13 cellular contexts compared by ENCODE assay signal in genomic region chr15:68552773-68553172, GRCh38. TPM values are rescaled to one million over a fixed set of nuclear protein-coding genes. Genes with fewer than 3 reads are reported as not detected.
DNase-seq lines count a peak whose midpoint lies in the region; ATAC-seq, FAIRE-seq and TF ChIP-seq lines count a peak whose summit lies in the region.
"Had no signal": no experiment of that assay in that cellular context is flagged by ENCODE, and none has a peak within 500 bp of the region (broad histone marks: within the 10 kb centered on the region; RNA-seq: fewer than 3 reads in every experiment).

No MANE protein-coding gene starts in this region.

- TF ChIP-seq RAD21 in A549 (conservative IDR thresholded peaks at IDR 0.05 in 1 of 2, IDR thresholded peaks at IDR 0.05 in 1 of 2) = no peak

- peak overlapping the region; percentile 20; the same call in 2 of the 3 replicates for H3K4me2 ChIP-seq in A549
- H3K4me2 ChIP-seq: GM23338 had no signal

- TF ChIP-seq CTCF in A549 (IDR thresholded peaks at IDR 0.05) (no peak), astrocyte of the spinal cord (IDR thresholded peaks at IDR 0.05; ENCODE audit: low read depth, low read length) (no peak), lower lobe of right lung (IDR thresholded peaks at IDR 0.05) (no peak)

- no peaks in the 10 kb centered on the region for H3K36me3 ChIP-seq in lower lobe of right lung
- H3K36me3 ChIP-seq: Peyer's patch had no signal

- POLR2A ChIA-PET in A549 (lab: Yijun Ruan, JAX) = interaction anchor here (1.0 kb wide), 1 partner anchor 275 kb away, joined by 3 read pairs; the partner anchor contains the start of gene FEM1B

- H3K4me3 ChIP-seq in A549 = no peak overlapping the region
- no peak overlapping the region for H3K4me3 ChIP-seq in astrocyte of the spinal cord (ENCODE audit: low read depth, low read length)
- H3K4me3 ChIP-seq in lower lobe of right lung = no peak overlapping the region
- H3K4me3 ChIP-seq: GM23338, Peyer's patch had no signal

- H3K27me3 ChIP-seq in layer of hippocampus (ENCODE audit: control insufficient read depth, insufficient read depth, low read length) (no peaks in the 10 kb centered on the region), lower lobe of right lung (ENCODE audit: low read depth) (peaks cover 26% of the 10 kb centered on the region)
- H3K27me3 ChIP-seq: Peyer's patch had no signal

- peak in 1 of 2 experiments; percentile 70 for DNase-seq in A549 (ENCODE audit: low read depth in 1 of 2, low spot score in 1 of 2)
- DNase-seq in ELR (ENCODE audit: low read depth) = peak; percentile 50
- DNase-seq in astrocyte of the spinal cord (ENCODE audit: low read depth, low spot score) = peak; percentile 45
- no peak for DNase-seq in lower lobe of right lung
- DNase-seq in activated T-cell treated with anti-CD3 and anti-CD28 coated beads for 4 hours = no peak
- DNase-seq in CD1c-positive myeloid dendritic cell (ENCODE audit: extremely low spot score) = no peak
- DNase-seq: amniotic stem cell; CD4-positive, CD25-positive, alpha-beta regulatory T cell had no signal

- TF ChIP-seq POLR2A in A549 (IDR thresholded peaks at IDR 0.05; ENCODE audit: low read length) = no peak

- H3K4me1 ChIP-seq in A549 = peaks cover 26% of the 10 kb centered on the region
- no peaks in the 10 kb centered on the region for H3K4me1 ChIP-seq in lower lobe of right lung
- H3K4me1 ChIP-seq: Peyer's patch had no signal

- H3K9me3 ChIP-seq in A549 (no peaks in the 10 kb centered on the region), lower lobe of right lung (no peaks in the 10 kb centered on the region)
- H3K9me3 ChIP-seq: Peyer's patch had no signal

- H3K27ac ChIP-seq in A549 (peak overlapping the region; percentile 50 to 64; a peak in 5 of 6 replicates), layer of hippocampus (ENCODE audit: low read depth, low read length) (peak overlapping the region; percentile 4), lower lobe of right lung (no peak overlapping the region)
- H3K27ac ChIP-seq: Peyer's patch had no signal

- intact Hi-C loops in lower lobe of right lung (cut with DNase I) = loop anchor here (10.0 kb wide), 1 partner anchor 322 kb away; no protein-coding TSS in a partner anchor

- in situ Hi-C loops in astrocyte of the spinal cord (cut with HindIII; ENCODE audit: low sequenced_read_pairs) = no loop called here

- FAIRE-seq in A549 (lab: Jason Lieb, UNC) = no peak

- no peak for TF ChIP-seq EP300 in A549 (IDR thresholded peaks at IDR 0.05)

- CTCF ChIA-PET in A549 (lab: Yijun Ruan, JAX) = interaction anchor here (1.0 to 26.0 kb wide), 14 partner anchors 7 to 371 kb away, joined by 3 to 452 read pairs (median 22); no protein-coding TSS in a partner anchor

- 12% methylated on average over 6 of the region's 6 CpGs for WGBS in A549 (ENCODE audit: missing lambda C conversion rate)

- ATAC-seq in A549 (peak; percentile 33 to 62; a peak in 3 of 6 replicates), lower lobe of right lung (no peak), GM18868 (IDR thresholded peaks at IDR 0.05; ENCODE audit: unreplicated experiment) (no peak)
- ATAC-seq: GM23338; stimulated activated effector memory CD8-positive, alpha-beta T cell treated with anti-CD3 and anti-CD28 coated beads, Interleukin-12 subunit alpha, Interleukin-12 subunit beta, amount 100 ng/mL, for 72 hours had no signal

TF ChIP-seq in A549, 52 proteins besides CTCF, POLR2A, EP300 and RAD21:
- TF ChIP-seq, protein P1, sequence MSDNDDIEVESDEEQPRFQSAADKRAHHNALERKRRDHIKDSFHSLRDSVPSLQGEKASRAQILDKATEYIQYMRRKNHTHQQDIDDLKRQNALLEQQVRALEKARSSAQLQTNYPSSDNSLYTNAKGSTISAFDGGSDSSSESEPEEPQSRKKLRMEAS (IDR thresholded peaks at IDR 0.05) = peak; percentile 24; the same call in 1 of the 2 replicates
- no peak for TF ChIP-seq RARB (CRISPR knock-in tag; IDR thresholded peaks at IDR 0.05)
TF ChIP-seq in A549: peak in this region for 1.

RNA-seq across cellular contexts. Expression of gene CORO2B, which starts 26.0 kb away (rescaled TPM):
- polyA plus RNA-seq in A549 (2011; rRNA removed) (2.0 and 2.4 TPM in 2 replicates), A549 (2017; fragmentation: RNase III; extraction: RNeasy Plus Mini Kit Qiagen cat#74134 plus additional on column Dnase treatment) (1.8 to 2.4 TPM (median 2.3 TPM) in 3 replicates)
- polyA plus RNA-seq in A549 (2012; cell fraction: cytosol; rRNA removed) = 1.3 and 1.7 TPM in 2 replicates
- polyA plus RNA-seq in A549 (2012; cell fraction: nucleus; rRNA removed) = 1.5 and 1.8 TPM in 2 replicates
- polyA minus RNA-seq in A549 (2011; rRNA and poly(A)+ RNA removed) = 1.9 and 2.6 TPM in 2 replicates
- 6.8 TPM for total RNA-seq in lower lobe of right lung
- total RNA-seq: CD4-positive, CD25-positive, alpha-beta regulatory T cell had no signal
- polyA plus RNA-seq: CD4-positive, CD25-positive, alpha-beta regulatory T cell had no signal

Comparison
In these comparisons a context has a peak if more than half of its experiments do, and no peak if none do; other contexts are left out.
1. ATAC-seq: peak in A549 (2 of 2); none in lower lobe of right lung (0 of 2) and GM18868 (single experiment).
2. DNase-seq: peak in ELR (single experiment) and astrocyte of the spinal cord (single experiment); none in lower lobe of right lung (single experiment), activated T-cell treated with anti-CD3 and anti-CD28 coated beads for 4 hours (single experiment) and CD1c-positive myeloid dendritic cell (single experiment).